8 cellular contexts compared by ENCODE assay signal in genomic region chrX:155262970-155263754, GRCh38.
DNase-seq lines count a peak whose midpoint lies in the region; ATAC-seq and TF ChIP-seq lines count a peak whose summit lies in the region.

No MANE protein-coding gene starts in this region.

- no peaks in the 10 kb centered on the region for H3K9me2 ChIP-seq in DOHH2 (replicated peaks; ENCODE audit: control insufficient read depth, low read length)

- peak overlapping the region; percentile 71 for H3K4me3 ChIP-seq in DOHH2 (ENCODE audit: low read length)
- H3K4me3 ChIP-seq in HEK293 (ENCODE audit: low read depth, low read length), result no peak overlapping the region

- H3K79me2 ChIP-seq in DOHH2 (ENCODE audit: control insufficient read depth, low read length), result peaks cover 16% of the 10 kb centered on the region

- H3K27ac Mint-ChIP-seq in memory B cell, result peak overlapping the region; percentile 87

- H3K4me2 ChIP-seq in DOHH2 (ENCODE audit: low read length), result peak overlapping the region; percentile 73

- H3K4me1 ChIP-seq in DOHH2 (ENCODE audit: control insufficient read depth, low read length) (peaks cover 10% of the 10 kb centered on the region), HEK293 (ENCODE audit: control insufficient read depth, insufficient read depth, low read length) (no peaks in the 10 kb centered on the region)

- H3K27ac ChIP-seq in DOHH2 (ENCODE audit: low read depth, low read length) (0 out of 2 replicates have a peak overlapping the region, but pooled peaks have one; percentile 13), HEK293 (ENCODE audit: extremely low read depth, low read depth, low read length) (no peak overlapping the region), VCaP (peak overlapping the region; percentile 70; the same call in 1 of the 2 replicates)

- CTCF ChIA-PET in HEK293 (lab: Yijun Ruan, JAX), result interaction anchor here (0.7 kb wide), 1 partner anchor 209 kb away, joined by 3 read pairs; no protein-coding TSS in a partner anchor

- TF ChIP-seq CTCF in DOHH2 (IDR thresholded peaks at IDR 0.05; ENCODE audit: low read depth, low read length, poor library complexity, severe bottlenecking), result no peak
- TF ChIP-seq CTCF in HEK293 (tag by site-specific recombination; IDR thresholded peaks at IDR 0.05), result no peak
- no peak for TF ChIP-seq CTCF in VCaP (conservative IDR thresholded peaks at IDR 0.05)

- no peaks in the 10 kb centered on the region for H4K20me1 ChIP-seq in DOHH2 (ENCODE audit: control insufficient read depth, insufficient read depth, low read depth, low read length)

- POLR2A ChIA-PET in HEK293 (lab: Yijun Ruan, JAX), result no interaction called here

- H3K36me3 ChIP-seq in DOHH2 (ENCODE audit: control insufficient read depth, low read length) (no peaks in the 10 kb centered on the region), HEK293 (ENCODE audit: control insufficient read depth in 2 of 2, insufficient read depth in 1 of 2, low read length in 2 of 2) (no peaks in the 10 kb centered on the region)

- H3K27me3 Mint-ChIP-seq in memory B cell, result no peaks in the 10 kb centered on the region

- no peak for ATAC-seq in memory B cell (ENCODE audit: low read depth)
- no peak for ATAC-seq in HG02571 (IDR thresholded peaks at IDR 0.05; ENCODE audit: unreplicated experiment)
- ATAC-seq in HG03039 (IDR thresholded peaks at IDR 0.05; ENCODE audit: unreplicated experiment), result no peak

- H3K36me3 Mint-ChIP-seq in memory B cell, result peaks cover 4% of the 10 kb centered on the region

- DNase-seq in memory B cell (ENCODE audit: low spot score in 2 of 2) (no peak), D341Med (ENCODE audit: low spot score) (no peak), iPS-NIHi11 (ENCODE audit: low spot score) (no peak)

- H3K9me3 ChIP-seq in DOHH2 (ENCODE audit: control insufficient read depth, insufficient read depth, low read length) (no peaks in the 10 kb centered on the region), HEK293 (ENCODE audit: control insufficient read depth, insufficient read depth, low read depth, low read length) (no peaks in the 10 kb centered on the region; the same call in none of the 2 replicates)

- peak overlapping the region; percentile 90 for H3K4me3 Mint-ChIP-seq in memory B cell

- H3F3A ChIP-seq in DOHH2 (ENCODE audit: control insufficient read depth, insufficient read depth), result peaks cover 2% of the 10 kb centered on the region; the same call in 1 of the 2 replicates

- peaks cover 8% of the 10 kb centered on the region for H3K4me1 Mint-ChIP-seq in memory B cell

- no peaks in the 10 kb centered on the region for H3K27me3 ChIP-seq in DOHH2 (ENCODE audit: control insufficient read depth, low read length)

- H3K9me3 Mint-ChIP-seq in memory B cell, result no peaks in the 10 kb centered on the region

TF ChIP-seq in HEK293, 187 proteins besides CTCF, POLR2A, EP300 and RAD21:
- TF ChIP-seq ZNF664 (tag by site-specific recombination; IDR thresholded peaks at IDR 0.05) (peak; percentile 77), ZBTB17 (tag by site-specific recombination; IDR thresholded peaks at IDR 0.05) (0 out of 2 replicates have a peak, but pooled peaks have one; percentile 14), ZNF366 (tag by site-specific recombination; conservative IDR thresholded peaks at IDR 0.05) (no peak)
